8 cellular contexts compared by ENCODE assay signal in the genomic region with DNA sequence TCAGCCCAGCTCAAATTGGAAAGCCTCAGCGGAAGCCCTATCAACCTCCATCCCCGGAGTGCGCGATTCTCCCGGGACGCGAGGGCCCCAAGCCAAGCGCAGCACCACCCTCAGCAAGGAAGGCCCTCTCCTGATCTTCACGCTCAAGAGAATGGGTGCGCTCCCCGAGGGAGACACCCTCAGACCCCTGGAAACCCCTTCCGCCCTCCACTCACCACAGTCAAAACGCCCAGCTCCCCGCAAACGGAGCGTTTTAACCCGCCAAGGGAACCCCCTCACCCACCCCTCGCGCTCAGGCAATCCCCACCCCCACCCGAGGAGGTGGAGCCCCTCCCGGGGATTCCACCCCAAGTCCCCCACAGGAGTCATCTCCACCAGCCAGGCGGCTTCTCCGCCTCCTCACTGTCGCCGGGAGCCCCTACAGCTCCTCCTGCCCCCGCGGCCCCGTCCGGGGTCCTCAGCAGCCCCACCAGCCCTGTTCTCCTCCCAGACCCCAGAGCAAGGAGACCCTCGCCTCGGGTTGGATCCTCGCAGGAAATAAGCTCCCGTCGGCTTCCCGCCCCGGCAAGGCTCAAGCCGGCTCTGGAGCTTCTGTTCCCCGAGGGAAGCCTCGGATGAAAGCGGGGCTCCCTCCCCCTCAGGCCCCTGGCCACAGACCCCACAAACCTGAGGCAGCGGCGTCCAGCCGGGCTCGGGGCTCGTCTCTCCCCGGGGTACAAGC. TPM values are rescaled to one million over a fixed set of nuclear protein-coding genes. Genes with fewer than 3 reads are reported as not detected.
A peak's percentile ranks its signal among the peaks of the same experiment; 100 is the strongest.
DNase-seq lines count a peak whose midpoint lies in the region; ATAC-seq, FAIRE-seq and TF ChIP-seq lines count a peak whose summit lies in the region.

No MANE protein-coding gene starts in this region.

- in situ Hi-C loops in GM12878 (cut with MboI) = loop anchor here (10.0 kb wide), 1 partner anchor 455 kb away; a partner anchor contains a TSS

- BruUV-seq in GM12878 (replicated peaks; lab: Mats Ljungman, UMichigan) = no TSS peak

- ATAC-seq in GM12878 = peak; percentile 25

- peaks cover 3 to 36% of the 10 kb centered on the region in 2 donors for H3K36me3 Mint-ChIP-seq in CD4-positive, alpha-beta memory T cell
- peaks cover 3 to 6% (median 4%) of the 10 kb centered on the region in 3 donors for H3K36me3 Mint-ChIP-seq in immature natural killer cell

- peaks cover 80% of the 10 kb centered on the region for H3K4me1 ChIP-seq in CD4-positive, alpha-beta memory T cell (ENCODE audit: insufficient read depth, low read length)
- H3K4me1 ChIP-seq in GM12878 (ENCODE audit: control insufficient read depth, insufficient read depth, low read length) = peaks cover 47% of the 10 kb centered on the region
- peaks cover 68 to 86% (median 83%) of the 10 kb centered on the region in 6 donors for H3K4me1 ChIP-seq in spleen

- peak overlapping the region; percentile 93 for H3K27ac ChIP-seq in CD4-positive, alpha-beta memory T cell (ENCODE audit: low read depth, low read length)
- peak overlapping the region; percentile 90 for H3K27ac ChIP-seq in GM12878 (ENCODE audit: control insufficient read depth, insufficient read depth)
- peak overlapping the region; percentile 91 to 98 (median 96) for H3K27ac ChIP-seq in spleen

- WGBS in GM12878 (ENCODE audit: insufficient coverage, insufficient replicate concordance, low lambda C conversion rate, missing lambda C conversion rate) = 0% methylated on average over 24 of the region's 46 CpGs
- 0 to 1% (median 0%) methylated on average over 28 to 46 of the region's 46 CpGs for WGBS in spleen, 5 donors

- H3K9ac ChIP-seq in GM12878 (ENCODE audit: control insufficient read depth, insufficient read depth, low read length) = peak overlapping the region; percentile 98

- RAD21 ChIA-PET in GM12878 (lab: Charles Lee; ENCODE audit: unreplicated experiment) = interaction anchor here (0.6 to 10.0 kb wide), 11 partner anchors 10 to 314 kb away, joined by 3 to 176 read pairs (median 5); a partner anchor contains a TSS

- peak overlapping the region; percentile 81; the same call in 1 of the 2 replicates for H3K4me2 ChIP-seq in GM12878 (ENCODE audit: control insufficient read depth, insufficient read depth)

- H4K20me1 ChIP-seq in GM12878 (ENCODE audit: control insufficient read depth, insufficient read depth) = no peaks in the 10 kb centered on the region

- H3K9me3 ChIP-seq in CD4-positive, alpha-beta memory T cell (ENCODE audit: control insufficient read depth in 1 of 2, low read length in 2 of 2) = no peaks in the 10 kb centered on the region
- no peaks in the 10 kb centered on the region for H3K9me3 ChIP-seq in GM12878 (replicated peaks; ENCODE audit: control insufficient read depth, insufficient read depth, low read length)
- H3K9me3 ChIP-seq in spleen = no peaks in the 10 kb centered on the region

- peaks cover 41 to 79% (median 62%) of the 10 kb centered on the region in 4 donors for H3K4me1 Mint-ChIP-seq in CD4-positive, alpha-beta memory T cell
- peaks cover 69 to 84% of the 10 kb centered on the region in 2 donors for H3K4me1 Mint-ChIP-seq in immature natural killer cell

- intact Hi-C loops in CD4-positive, alpha-beta memory T cell (cut with micrococcal nuclease) = loop anchor here (1.0 to 10.0 kb wide), 4 partner anchors 17 to 805 kb away; a partner anchor contains a TSS
- intact Hi-C loops in GM12878 (cut with micrococcal nuclease; ENCODE audit: unreplicated experiment) = loop anchor here (2.0 kb wide), 1 partner anchor 55 kb away; no protein-coding TSS in a partner anchor
- intact Hi-C loops in spleen (cut with DNase I; ENCODE audit: low total_unique reads) = no loop called here

- POLR2A ChIA-PET in CD4-positive, alpha-beta memory T cell (lab: Charles Lee; ENCODE audit: partially characterized antibody) = interaction anchor here (0.6 to 10.0 kb wide), 30 partner anchors 10 to 512 kb away, joined by 3 to 210 read pairs (median 6); a partner anchor contains a TSS
- POLR2A ChIA-PET in GM12878 (lab: Charles Lee) = interaction anchor here (0.5 to 3.0 kb wide), 14 partner anchors 14 to 604 kb away, joined by 3 to 29 read pairs (median 4); a partner anchor contains a TSS

- TF ChIP-seq RAD21 in GM12878 (IDR thresholded peaks at IDR 0.05; ENCODE audit: insufficient read depth, low read depth, low read length) = no peak

- CTCF ChIA-PET in CD4-positive, alpha-beta memory T cell (lab: Charles Lee; ENCODE audit: partially characterized antibody) = interaction anchor here (0.7 to 2.2 kb wide), 12 partner anchors 16 to 371 kb away, joined by 3 to 11 read pairs (median 3); a partner anchor contains a TSS
- CTCF ChIA-PET in GM12878 (lab: Yijun Ruan, JAX) = interaction anchor here (0.5 to 1.7 kb wide), 14 partner anchors 13 to 142 kb away, joined by 3 to 16 read pairs (median 4); a partner anchor contains a TSS

- TF ChIP-seq CTCF in HFF-Myc (IDR thresholded peaks at IDR 0.05; ENCODE audit: low read depth, low read length, missing control alignments) (no peak), GM12878 (IDR thresholded peaks at IDR 0.05 in 2 of 3, conservative IDR thresholded peaks at IDR 0.05 in 1 of 3; ENCODE audit: control insufficient read depth in 2 of 3, extremely low read depth in 1 of 3, insufficient read depth in 1 of 3, low read depth in 3 of 3, low read length in 3 of 3) (no peak), spleen (IDR thresholded peaks at IDR 0.05 in 8 of 11, conservative IDR thresholded peaks at IDR 0.05 in 3 of 11) (no peak)

- FAIRE-seq in GM12878 (lab: Jason Lieb, UNC) = no peak

- peak; percentile 35 to 76 (median 38) for DNase-seq in CD4-positive, alpha-beta memory T cell
- DNase-seq in HFF-Myc (ENCODE audit: extremely low read depth, low read depth) = no peak
- peak; percentile 21 for DNase-seq in SW480 (ENCODE audit: low spot score)
- no peak for DNase-seq in GM12878 (ENCODE audit: low read depth, low spot score)
- peak; percentile 38 to 46 (median 44) for DNase-seq in immature natural killer cell
- DNase-seq in spleen = no peak
- no peak for DNase-seq in NCI-H510A (lab: John Stamatoyannopoulos, UW)
- no peak for DNase-seq in DMS153 (lab: John Stamatoyannopoulos, UW)

- 0 out of 4 replicates have a peak, but pooled peaks of 1 of the 2 experiments have one; percentile 5 for TF ChIP-seq EP300 in GM12878 (IDR thresholded peaks at IDR 0.05; ENCODE audit: borderline replicate concordance in 1 of 2, control insufficient read depth in 1 of 2, low read depth in 2 of 2, low read length in 2 of 2)

- SMC1A ChIA-PET in GM12878 (lab: Charles Lee; ENCODE audit: uncharacterized antibody, unreplicated experiment) = interaction anchor here (0.6 to 2.1 kb wide), 14 partner anchors 9 to 116 kb away, joined by 3 to 12 read pairs (median 5); a partner anchor contains a TSS

- no peaks in the 10 kb centered on the region for H3K27me3 ChIP-seq in CD4-positive, alpha-beta memory T cell (ENCODE audit: insufficient read depth, low read length)
- H3K27me3 ChIP-seq in GM12878 (replicated peaks in 1 of 2; ENCODE audit: control insufficient read depth in 2 of 2, insufficient read depth in 2 of 2, low read length in 1 of 2) (no peaks in the 10 kb centered on the region), spleen (replicated peaks in 1 of 7) (no peaks in the 10 kb centered on the region)

- peak overlapping the region; percentile 50 for H2AFZ ChIP-seq in GM12878 (ENCODE audit: control insufficient read depth, low read depth, low read length)

- peak overlapping the region; percentile 86 to 95 (median 92) for H3K4me3 Mint-ChIP-seq in CD4-positive, alpha-beta memory T cell
- peak overlapping the region; percentile 88 to 90 (median 89) for H3K4me3 Mint-ChIP-seq in immature natural killer cell

- no peak for TF ChIP-seq POLR2A in GM12878 (IDR thresholded peaks at IDR 0.05; ENCODE audit: low read depth, low read length)
- TF ChIP-seq POLR2A in spleen (IDR thresholded peaks at IDR 0.05) = no peak

- H3K79me2 ChIP-seq in GM12878 (ENCODE audit: control insufficient read depth, insufficient read depth, low read length) = peaks cover 89% of the 10 kb centered on the region

- peak overlapping the region; percentile 82 to 98 (median 93) for H3K27ac Mint-ChIP-seq in CD4-positive, alpha-beta memory T cell
- H3K27ac Mint-ChIP-seq in immature natural killer cell = peak overlapping the region; percentile 94 to 97 (median 96)

- H3K4me3 ChIP-seq in CD4-positive, alpha-beta memory T cell (ENCODE audit: low read length in 2 of 2) = peak overlapping the region; percentile 90 to 98
- H3K4me3 ChIP-seq in HFF-Myc (replicated peaks; ENCODE audit: low read depth, low read length) (peak overlapping the region; percentile 94), GM12878 (peak overlapping the region; percentile 100), spleen (peak overlapping the region; percentile 96 to 99 (median 98))

- H3K36me3 ChIP-seq in CD4-positive, alpha-beta memory T cell (ENCODE audit: insufficient read depth, low read length) = peaks cover 4% of the 10 kb centered on the region
- H3K36me3 ChIP-seq in GM12878 (ENCODE audit: control insufficient read depth in 2 of 2, insufficient read depth in 2 of 2, low read length in 1 of 2) (peaks cover 0 to 7% of the 10 kb centered on the region in 2 experiments; a peak in 2 of 4 replicates), spleen (peaks cover 0 to 31% (median 0%) of the 10 kb centered on the region in 6 donors)

- H3K9me3 Mint-ChIP-seq in CD4-positive, alpha-beta memory T cell = peaks cover 0 to 2% (median 0%) of the 10 kb centered on the region in 8 donors
- no peaks in the 10 kb centered on the region for H3K9me3 Mint-ChIP-seq in immature natural killer cell

- no peaks in the 10 kb centered on the region for H3K27me3 Mint-ChIP-seq in CD4-positive, alpha-beta memory T cell
- peaks cover 11 to 20% (median 20%) of the 10 kb centered on the region in 3 donors for H3K27me3 Mint-ChIP-seq in immature natural killer cell (ENCODE audit: low read depth in 3 of 3)

RNA-seq across cellular contexts. Expression of a gene that starts 0.5 kb away (rescaled TPM):
- total RNA-seq in CD4-positive, alpha-beta memory T cell = 100 to 1,000 TPM; 206 to 212 TPM
- 10 to 100 TPM in 1 of 2 donors, 1 to 10 TPM in 1; 3.8 to 36.6 TPM for polyA plus RNA-seq in CD4-positive, alpha-beta memory T cell
- 246 and 249 TPM in 2 replicates for total RNA-seq in GM12878 (2013; cell fraction: nucleolus; rRNA removed)
- total RNA-seq in GM12878 (2014; rRNA removed) (27.4 and 29.5 TPM in 2 replicates), GM12878 (2014; rRNA removed; fragmentation: Illumina TruSeq; extraction: Trizol) (15.0 and 15.8 TPM in 2 replicates), GM12878 (2021) (70.1 and 74.9 TPM in 2 replicates), spleen (100 to 1,000 TPM; 140 to 238 (median 166) TPM)
- polyA plus RNA-seq in GM12878 (2011; ENCODE audit: low read depth) = 30.7 TPM
- polyA plus RNA-seq in GM12878 (2011; rRNA removed) (44.5 and 90.2 TPM in 2 replicates), GM12878 (2014; fragmentation: Illumina TruSeq; extraction: Trizol) (69.6 and 93.4 TPM in 2 replicates), GM12878 (2014; fragmentation: Nextera tagmentation; extraction: Ambion mirVana) (10 to 100 TPM in 1 of 2 experiments, 1 to 10 TPM in 1; 4.8 to 14.6 TPM), GM12878 (2014; rRNA removed) (49.4 and 55.9 TPM in 2 replicates), GM12878 (2016; fragmentation: Nextera tagmentation; extraction: Ambion mirVana) (10 to 100 TPM; 23.0 to 30.4 TPM), immature natural killer cell (10 to 100 TPM in 2 of 3 donors, 1 to 10 TPM in 1; 6.5 to 37.5 (median 11.9) TPM), spleen (10 to 100 TPM in 2 of 3 donors, 1 to 10 TPM in 1; 8.8 to 42.5 (median 12.5) TPM)
- polyA plus RNA-seq in GM12878 (2011; cell fraction: cytosol; rRNA removed) = 74.3 and 88.6 TPM in 2 replicates
- polyA plus RNA-seq in GM12878 (2011; cell fraction: nucleus; rRNA removed) = 233 and 251 TPM in 2 replicates
- 38.4 and 51.5 TPM in 2 replicates for polyA plus RNA-seq in GM12878 (2012)
- 124 and 142 TPM in 2 replicates for polyA minus RNA-seq in GM12878 (2011; rRNA and poly(A)+ RNA removed)
- polyA minus RNA-seq in GM12878 (2011; cell fraction: cytosol; rRNA and poly(A)+ RNA removed) = 34.3 and 34.4 TPM in 2 replicates
- polyA minus RNA-seq in GM12878 (2011; cell fraction: nucleus; rRNA and poly(A)+ RNA removed) = 82.6 and 129 TPM in 2 replicates

RNA-seq across cellular contexts. Expression of a gene that starts 16.2 kb away (rescaled TPM):
- total RNA-seq in CD4-positive, alpha-beta memory T cell = 100 to 1,000 TPM; 243 to 256 TPM
- 1,000 to 10,000 TPM in 1 of 2 donors, 100 to 1,000 TPM in 1; 771 to 1,156 TPM for polyA plus RNA-seq in CD4-positive, alpha-beta memory T cell
- 176 and 185 TPM in 2 replicates for total RNA-seq in GM12878 (2013; cell fraction: nucleolus; rRNA removed)
- total RNA-seq in GM12878 (2014; rRNA removed) (783 and 784 TPM in 2 replicates), GM12878 (2014; rRNA removed; fragmentation: Illumina TruSeq; extraction: Trizol) (665 and 686 TPM in 2 replicates), GM12878 (2021) (885 and 921 TPM in 2 replicates), spleen (100 to 1,000 TPM; 262 to 375 (median 339) TPM)
- 553 TPM for polyA plus RNA-seq in GM12878 (2011; ENCODE audit: low read depth)
- polyA plus RNA-seq in GM12878 (2011; rRNA removed) (1,766 and 1,795 TPM in 2 replicates), GM12878 (2014; fragmentation: Illumina TruSeq; extraction: Trizol) (1,076 and 1,335 TPM in 2 replicates), GM12878 (2014; fragmentation: Nextera tagmentation; extraction: Ambion mirVana) (1,000 to 10,000 TPM in 1 of 2 experiments, 100 to 1,000 TPM in 1; 671 to 1,479 TPM), GM12878 (2014; rRNA removed) (985 and 1,003 TPM in 2 replicates), GM12878 (2016; fragmentation: Nextera tagmentation; extraction: Ambion mirVana) (1,000 to 10,000 TPM; 1,765 to 1,908 TPM), immature natural killer cell (1,000 to 10,000 TPM in 1 of 3 donors, 100 to 1,000 TPM in 2; 795 to 1,475 (median 867) TPM), spleen (100 to 1,000 TPM; 223 to 272 (median 240) TPM)
- 1,406 and 1,613 TPM in 2 replicates for polyA plus RNA-seq in GM12878 (2011; cell fraction: cytosol; rRNA removed)
- 1,140 and 1,200 TPM in 2 replicates for polyA plus RNA-seq in GM12878 (2011; cell fraction: nucleus; rRNA removed)
- 560 and 690 TPM in 2 replicates for polyA plus RNA-seq in GM12878 (2012)
- 1,399 and 1,431 TPM in 2 replicates for polyA minus RNA-seq in GM12878 (2011; rRNA and poly(A)+ RNA removed)
- 364 and 420 TPM in 2 replicates for polyA minus RNA-seq in GM12878 (2011; cell fraction: cytosol; rRNA and poly(A)+ RNA removed)
- 154 and 175 TPM in 2 replicates for polyA minus RNA-seq in GM12878 (2011; cell fraction: nucleus; rRNA and poly(A)+ RNA removed)

RNA-seq across cellular contexts. Expression of a gene that starts 58.5 kb away (rescaled TPM):
- total RNA-seq in CD4-positive, alpha-beta memory T cell = 100 to 1,000 TPM; 191 to 195 TPM
- 100 to 1,000 TPM; 261 to 353 TPM for polyA plus RNA-seq in CD4-positive, alpha-beta memory T cell
- 55.1 and 58.8 TPM in 2 replicates for total RNA-seq in GM12878 (2013; cell fraction: nucleolus; rRNA removed)
- 128 and 136 TPM in 2 replicates for total RNA-seq in GM12878 (2014; rRNA removed)
- total RNA-seq in GM12878 (2014; rRNA removed; fragmentation: Illumina TruSeq; extraction: Trizol) = 160 and 164 TPM in 2 replicates
- 262 and 263 TPM in 2 replicates for total RNA-seq in GM12878 (2021)
- 117 TPM for polyA plus RNA-seq in GM12878 (2011; ENCODE audit: low read depth)
- polyA plus RNA-seq in GM12878 (2011; rRNA removed) = 143 and 208 TPM in 2 replicates
- polyA plus RNA-seq in GM12878 (2011; cell fraction: cytosol; rRNA removed) = 50.8 and 55.0 TPM in 2 replicates
- polyA plus RNA-seq in GM12878 (2011; cell fraction: nucleus; rRNA removed) = 69.1 and 79.0 TPM in 2 replicates
- 183 and 246 TPM in 2 replicates for polyA plus RNA-seq in GM12878 (2012)
- 317 and 356 TPM in 2 replicates for polyA plus RNA-seq in GM12878 (2014; fragmentation: Illumina TruSeq; extraction: Trizol)
- polyA plus RNA-seq in GM12878 (2014; fragmentation: Nextera tagmentation; extraction: Ambion mirVana) = 100 to 1,000 TPM; 117 to 186 TPM
- polyA plus RNA-seq in GM12878 (2014; rRNA removed) = 135 and 154 TPM in 2 replicates
- polyA plus RNA-seq in GM12878 (2016; fragmentation: Nextera tagmentation; extraction: Ambion mirVana) = 100 to 1,000 TPM; 509 to 520 TPM
- polyA minus RNA-seq in GM12878 (2011; rRNA and poly(A)+ RNA removed) = 47.4 and 60.2 TPM in 2 replicates
- 74.6 and 80.4 TPM in 2 replicates for polyA minus RNA-seq in GM12878 (2011; cell fraction: cytosol; rRNA and poly(A)+ RNA removed)
- polyA minus RNA-seq in GM12878 (2011; cell fraction: nucleus; rRNA and poly(A)+ RNA removed) = 26.0 and 48.0 TPM in 2 replicates
- polyA plus RNA-seq in immature natural killer cell = 100 to 1,000 TPM; 175 to 222 (median 180) TPM
- 100 to 1,000 TPM in 5 of 7 donors, 10 to 100 TPM in 2; 84.1 to 163 (median 133) TPM for total RNA-seq in spleen
- 100 to 1,000 TPM in 2 of 3 donors, 10 to 100 TPM in 1; 80.6 to 154 (median 114) TPM for polyA plus RNA-seq in spleen

Comparison
In these comparisons a context has a peak if more than half of its experiments do, and no peak if none do; other contexts are left out.
1. DNase-seq: peak in CD4-positive, alpha-beta memory T cell (5 of 5), SW480 (single experiment) and immature natural killer cell (3 of 3); none in HFF-Myc (single experiment), GM12878 (single experiment), spleen (single experiment), NCI-H510A (single experiment) and DMS153 (single experiment).
2. Peak in every context shown above with its lines, with median percentiles within 50 percentile points of each other: H3K27ac ChIP-seq and H3K4me3 ChIP-seq.